Comparison of ENCODE assay signal across 28 cellular contexts in the genomic region with DNA sequence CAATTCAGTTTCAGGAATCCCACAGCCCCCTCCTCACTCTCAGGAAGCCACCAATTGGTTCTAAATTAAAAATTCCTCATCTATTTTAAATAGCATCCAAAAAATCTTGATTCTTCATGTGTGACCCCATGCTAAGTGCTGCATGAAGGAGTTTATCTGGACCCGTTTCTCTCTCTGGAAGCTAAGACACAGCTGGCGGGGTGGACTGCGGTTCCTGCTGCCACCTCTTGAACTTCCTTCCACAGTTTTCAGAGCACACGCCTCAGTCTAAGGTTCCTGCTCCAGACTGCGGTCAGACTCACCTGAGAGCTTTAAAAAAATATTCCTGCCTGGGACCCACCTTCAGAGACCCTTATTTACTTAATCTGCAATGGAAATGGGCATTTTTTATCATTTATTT. TPM values are rescaled to one million over a fixed set of nuclear protein-coding genes. Genes with fewer than 3 reads are reported as not detected.
"Had no signal": no experiment of that assay in that cellular context is flagged by ENCODE, and none has a peak within 500 bp of the region (broad histone marks: within the 10 kb centered on the region; RNA-seq: fewer than 3 reads in every experiment).

No MANE protein-coding gene starts in this region.

- ATAC-seq: lower lobe of right lung; naive thymus-derived CD8-positive, alpha-beta T cell; upper lobe of right lung had no signal

- H3K27me3 ChIP-seq: hepatocyte, ovary, testis, upper lobe of right lung had no signal

- H3K4me3 ChIP-seq: hepatocyte, lower lobe of right lung, ovary, spleen, testis, upper lobe of right lung had no signal

- H3K27ac Mint-ChIP-seq: activated CD4-positive, alpha-beta memory T cell treated with anti-CD3 and anti-CD28 coated beads for 36 hours; activated naive CD8-positive, alpha-beta T cell treated with anti-CD3 and anti-CD28 coated beads for 36 hours; immature natural killer cell; T-helper 1 cell treated with Interleukin-12 subunit alpha and Interleukin-12 subunit beta and Interleukin-4 antibody, amounts not matched to agents 30 μg/mL and 1 μg/mL, for 36 hours had no signal

- H3K9me3 ChIP-seq: lower lobe of right lung, neutrophil, ovary, spleen, testis, upper lobe of right lung had no signal

- H3K4me3 Mint-ChIP-seq: activated CD4-positive, alpha-beta memory T cell treated with anti-CD3 and anti-CD28 coated beads for 36 hours; activated naive CD8-positive, alpha-beta T cell treated with anti-CD3 and anti-CD28 coated beads for 36 hours; immature natural killer cell; naive thymus-derived CD8-positive, alpha-beta T cell; T-helper 1 cell treated with Interleukin-12 subunit alpha and Interleukin-12 subunit beta and Interleukin-4 antibody, amounts not matched to agents 30 μg/mL and 1 μg/mL, for 36 hours had no signal

- H3K9me3 Mint-ChIP-seq: activated CD4-positive, alpha-beta memory T cell treated with anti-CD3 and anti-CD28 coated beads for 36 hours; activated naive CD8-positive, alpha-beta T cell treated with anti-CD3 and anti-CD28 coated beads for 36 hours; naive thymus-derived CD8-positive, alpha-beta T cell; T-helper 1 cell treated with Interleukin-12 subunit alpha and Interleukin-12 subunit beta and Interleukin-4 antibody, amounts not matched to agents 30 μg/mL and 1 μg/mL, for 36 hours had no signal

- H3K4me1 ChIP-seq: upper lobe of right lung had no signal

- H3K27ac ChIP-seq: hepatocyte, lower lobe of right lung, neutrophil, spleen, upper lobe of right lung had no signal

- H3K36me3 Mint-ChIP-seq: activated CD4-positive, alpha-beta memory T cell treated with anti-CD3 and anti-CD28 coated beads for 36 hours; activated naive CD8-positive, alpha-beta T cell treated with anti-CD3 and anti-CD28 coated beads for 36 hours; immature natural killer cell; naive thymus-derived CD8-positive, alpha-beta T cell had no signal

- H3K36me3 ChIP-seq: lower lobe of right lung, neutrophil, ovary, spleen, upper lobe of right lung had no signal

- DNase-seq: activated CD4-positive, alpha-beta memory T cell treated with anti-CD3 and anti-CD28 coated beads for 36 hours; activated CD4-positive, alpha-beta T cell treated with anti-CD3 and anti-CD28 coated beads for 48 hours; activated naive CD4-positive, alpha-beta T cell treated with Interleukin-2 at 50 U/mL for 16 hours; activated naive CD8-positive, alpha-beta T cell treated with anti-CD3 and anti-CD28 coated beads for 36 hours; activated T-cell treated with anti-CD3 and anti-CD28 coated beads, Interleukin-2, amount 50 U/mL, for 48 hours; amniotic stem cell; erythroblast; foreskin fibroblast; immature natural killer cell; kidney glomerular epithelial cell; lower lobe of right lung; mesendoderm; naive thymus-derived CD8-positive, alpha-beta T cell; ovary; spleen; stimulated activated CD4-positive, alpha-beta T cell treated with anti-CD3 and anti-CD28 coated beads, Interleukin-4, amount 100 ng/mL, for 1 hour; stimulated activated naive CD4-positive, alpha-beta T cell; testis; upper lobe of right lung had no signal

RNA-seq across cellular contexts. Expression of a gene that starts 34.5 kb away (rescaled TPM):
- total RNA-seq: activated CD4-positive, alpha-beta memory T cell treated with anti-CD3 and anti-CD28 coated beads for 36 hours; activated naive CD8-positive, alpha-beta T cell treated with anti-CD3 and anti-CD28 coated beads for 36 hours; bronchial epithelial cell; chondrocyte; fibroblast of lung; glomerular endothelial cell; hepatocyte; lower lobe of right lung; naive thymus-derived CD8-positive, alpha-beta T cell; ovary; pulmonary artery endothelial cell; SK-MEL-5; spleen; upper lobe of right lung had no signal
